ENCODE assay signal across 1 cellular context in genomic region chr1:150515328-150516049, GRCh38.
TF ChIP-seq lines count a peak whose summit lies in the region.

TSS of gene FALEC (plus strand) at chr1:150515752.

TF ChIP-seq in WTC11, 78 proteins besides CTCF, POLR2A, EP300 and RAD21 (continued from another document):
- TF ChIP-seq ATF6 (CRISPR knock-in tag; IDR thresholded peaks at IDR 0.05) (no peak), ZNF281 (CRISPR knock-in tag; IDR thresholded peaks at IDR 0.05) (peak; percentile 83), E2F5 (CRISPR knock-in tag; IDR thresholded peaks at IDR 0.05) (peak; percentile 52; the same call in 1 of the 2 replicates), SMAD4 (CRISPR knock-in tag; IDR thresholded peaks at IDR 0.05) (no peak), TP53 (CRISPR knock-in tag; IDR thresholded peaks at IDR 0.05) (no peak), PRRX2 (CRISPR knock-in tag; IDR thresholded peaks at IDR 0.05) (0 out of 2 replicates have a peak, but pooled peaks have one; percentile 35), FOXP1 (CRISPR knock-in tag; IDR thresholded peaks at IDR 0.05; ENCODE audit: borderline replicate concordance) (0 out of 2 replicates have a peak, but pooled peaks have one; percentile 29)
